Comparison of ENCODE assay signal across 15 cellular contexts in genomic region chr2:28401-28975, GRCh38. TPM values are rescaled to one million over a fixed set of nuclear protein-coding genes. Genes with fewer than 3 reads are reported as not detected.
A peak's percentile ranks its signal among the peaks of the same experiment; 100 is the strongest.
DNase-seq lines count a peak whose midpoint lies in the region; ATAC-seq, FAIRE-seq and TF ChIP-seq lines count a peak whose summit lies in the region.
"Had no signal": no experiment of that assay in that cellular context is flagged by ENCODE, and none has a peak within 500 bp of the region (broad histone marks: within the 10 kb centered on the region; RNA-seq: fewer than 3 reads in every experiment).

No MANE protein-coding gene starts in this region.

- no peak for TF ChIP-seq POLR2A in GM12891 (IDR thresholded peaks at IDR 0.05; ENCODE audit: low read depth, low read length)

- no peaks in the 10 kb centered on the region for H3K27me3 Mint-ChIP-seq in activated CD8-positive, alpha-beta memory T cell treated with anti-CD3 and anti-CD28 coated beads, Interleukin-2, amount 10 ng/mL, durations not matched to agents 7 days and 5 days
- no peaks in the 10 kb centered on the region for H3K27me3 Mint-ChIP-seq in T-helper 2 cell treated with Interferon-gamma antibody and Interleukin-4, amounts not matched to agents 5 μg/mL and 100 μg/mL, for 36 hours (ENCODE audit: low read depth)
- no peaks in the 10 kb centered on the region for H3K27me3 Mint-ChIP-seq in natural killer cell treated with Interleukin-12 subunit alpha and Interleukin-12 subunit beta and Interleukin-15 and Interleukin-18, amount 100 ng/mL, for 72 hours

- no peak for ATAC-seq in activated CD8-positive, alpha-beta memory T cell treated with anti-CD3 and anti-CD28 coated beads, Interleukin-2, amount 10 ng/mL, durations not matched to agents 7 days and 5 days
- ATAC-seq in natural killer cell treated with Interleukin-12 subunit alpha and Interleukin-12 subunit beta and Interleukin-15 and Interleukin-18, amount 100 ng/mL, for 72 hours = no peak
- no peak for ATAC-seq in HG03469 (IDR thresholded peaks at IDR 0.05; ENCODE audit: unreplicated experiment)
- ATAC-seq: PC-3 had no signal

- no peak for DNase-seq in activated CD8-positive, alpha-beta memory T cell treated with anti-CD3 and anti-CD28 coated beads, Interleukin-2, amount 10 ng/mL, durations not matched to agents 7 days and 5 days
- DNase-seq in activated CD8-positive, alpha-beta memory T cell treated with anti-CD3 and anti-CD28 coated beads, Interleukin-2, amount 50 U/mL, for 48 hours = no peak
- DNase-seq in GM12891 (ENCODE audit: insufficient read length, low spot score) (no peak), retina (no peak)
- no peak for DNase-seq in T-helper 2 cell treated with Interferon-gamma antibody and Interleukin-4, amounts not matched to agents 5 μg/mL and 100 μg/mL, for 36 hours (ENCODE audit: low spot score)
- no peak for DNase-seq in natural killer cell treated with Interleukin-12 subunit alpha and Interleukin-12 subunit beta and Interleukin-15 and Interleukin-18, amount 100 ng/mL, for 72 hours (ENCODE audit: low spot score)
- DNase-seq: HCEC 1CT, NCI-H1436, NCI-H2029 treated with DMSO at 0.1 percent for 48 hours, NCI-H510A, NCI-H82, PC-3, SJCRH30 had no signal

- H3K4me1 Mint-ChIP-seq in activated CD8-positive, alpha-beta memory T cell treated with anti-CD3 and anti-CD28 coated beads, Interleukin-2, amount 10 ng/mL, durations not matched to agents 7 days and 5 days = peaks cover 67% of the 10 kb centered on the region
- peaks cover 71% of the 10 kb centered on the region for H3K4me1 Mint-ChIP-seq in T-helper 2 cell treated with Interferon-gamma antibody and Interleukin-4, amounts not matched to agents 5 μg/mL and 100 μg/mL, for 36 hours (ENCODE audit: low read depth)
- H3K4me1 Mint-ChIP-seq in natural killer cell treated with Interleukin-12 subunit alpha and Interleukin-12 subunit beta and Interleukin-15 and Interleukin-18, amount 100 ng/mL, for 72 hours (ENCODE audit: low read depth in 2 of 2) = peaks cover 23 to 43% of the 10 kb centered on the region in 2 donors
- H3K4me1 Mint-ChIP-seq: CD14-positive monocyte had no signal

- no peaks in the 10 kb centered on the region for H3K9me3 Mint-ChIP-seq in activated CD8-positive, alpha-beta memory T cell treated with anti-CD3 and anti-CD28 coated beads, Interleukin-2, amount 10 ng/mL, durations not matched to agents 7 days and 5 days (ENCODE audit: low read depth)
- H3K9me3 Mint-ChIP-seq in T-helper 2 cell treated with Interferon-gamma antibody and Interleukin-4, amounts not matched to agents 5 μg/mL and 100 μg/mL, for 36 hours = peaks cover 3% of the 10 kb centered on the region
- H3K9me3 Mint-ChIP-seq in natural killer cell treated with Interleukin-12 subunit alpha and Interleukin-12 subunit beta and Interleukin-15 and Interleukin-18, amount 100 ng/mL, for 72 hours = no peaks in the 10 kb centered on the region

- H3K36me3 Mint-ChIP-seq in activated CD8-positive, alpha-beta memory T cell treated with anti-CD3 and anti-CD28 coated beads, Interleukin-2, amount 10 ng/mL, durations not matched to agents 7 days and 5 days = peaks cover 9% of the 10 kb centered on the region
- peaks cover 8% of the 10 kb centered on the region for H3K36me3 Mint-ChIP-seq in T-helper 2 cell treated with Interferon-gamma antibody and Interleukin-4, amounts not matched to agents 5 μg/mL and 100 μg/mL, for 36 hours (ENCODE audit: low read depth)
- H3K36me3 Mint-ChIP-seq in natural killer cell treated with Interleukin-12 subunit alpha and Interleukin-12 subunit beta and Interleukin-15 and Interleukin-18, amount 100 ng/mL, for 72 hours = no peaks in the 10 kb centered on the region
- H3K36me3 Mint-ChIP-seq: CD14-positive monocyte had no signal

- peak overlapping the region; percentile 80 for H3K27ac Mint-ChIP-seq in activated CD8-positive, alpha-beta memory T cell treated with anti-CD3 and anti-CD28 coated beads, Interleukin-2, amount 10 ng/mL, durations not matched to agents 7 days and 5 days
- peak overlapping the region; percentile 47 for H3K27ac Mint-ChIP-seq in T-helper 2 cell treated with Interferon-gamma antibody and Interleukin-4, amounts not matched to agents 5 μg/mL and 100 μg/mL, for 36 hours
- peak overlapping the region in 1 of 2 donors; percentile 12 for H3K27ac Mint-ChIP-seq in natural killer cell treated with Interleukin-12 subunit alpha and Interleukin-12 subunit beta and Interleukin-15 and Interleukin-18, amount 100 ng/mL, for 72 hours
- H3K27ac Mint-ChIP-seq: CD14-positive monocyte had no signal

- H3K4me3 Mint-ChIP-seq in activated CD8-positive, alpha-beta memory T cell treated with anti-CD3 and anti-CD28 coated beads, Interleukin-2, amount 10 ng/mL, durations not matched to agents 7 days and 5 days = no peak overlapping the region
- H3K4me3 Mint-ChIP-seq in T-helper 2 cell treated with Interferon-gamma antibody and Interleukin-4, amounts not matched to agents 5 μg/mL and 100 μg/mL, for 36 hours = peak overlapping the region; percentile 1
- peak overlapping the region; percentile 15 for H3K4me3 Mint-ChIP-seq in natural killer cell treated with Interleukin-12 subunit alpha and Interleukin-12 subunit beta and Interleukin-15 and Interleukin-18, amount 100 ng/mL, for 72 hours
- H3K4me3 Mint-ChIP-seq: CD14-positive monocyte had no signal

- no peak for FAIRE-seq in GM12891 (lab: Jason Lieb, UNC)

- CTCF ChIA-PET in activated CD8-positive, alpha-beta memory T cell treated with anti-CD3 and anti-CD28 coated beads, Interleukin-2, amount 10 ng/mL, durations not matched to agents 7 days and 5 days (lab: Charles Lee) = interaction anchor here (1.0 to 1.8 kb wide), 5 partner anchors 8 to 17 kb away, joined by 3 to 6 read pairs (median 4); no protein-coding TSS in a partner anchor

TF ChIP-seq in GM12891, 5 proteins besides CTCF, POLR2A, EP300 and RAD21:
- TF ChIP-seq SPI1 (IDR thresholded peaks at IDR 0.05; ENCODE audit: low read depth, low read length) (0 out of 2 replicates have a peak, but pooled peaks have one; percentile 24), POLR2AphosphoS5 (IDR thresholded peaks at IDR 0.05; ENCODE audit: low read depth, low read length) (no peak)

RNA-seq across cellular contexts. Expression of gene FAM110C, which starts 17.8 kb away (rescaled TPM):
- 1 to 10 TPM in 1 of 2 experiments, under 1 TPM in 1; 0.37 to 2.1 TPM for total RNA-seq in activated CD8-positive, alpha-beta memory T cell treated with anti-CD3 and anti-CD28 coated beads, Interleukin-2, amount 10 ng/mL, durations not matched to agents 7 days and 5 days
- not detected for polyA plus RNA-seq in GM12891 (2012; ENCODE audit: low read depth, missing spikeins)
- 1 to 10 TPM in 1 of 2 donors, under 1 TPM in 1; 0.90 to 1.6 TPM for total RNA-seq in natural killer cell treated with Interleukin-12 subunit alpha and Interleukin-12 subunit beta and Interleukin-15 and Interleukin-18, amount 100 ng/mL, for 72 hours
- total RNA-seq: SJCRH30 had no signal
- polyA plus RNA-seq: CD14-positive monocyte had no signal
